Comparison of ENCODE assay signal across 8 cellular contexts in the genomic region with DNA sequence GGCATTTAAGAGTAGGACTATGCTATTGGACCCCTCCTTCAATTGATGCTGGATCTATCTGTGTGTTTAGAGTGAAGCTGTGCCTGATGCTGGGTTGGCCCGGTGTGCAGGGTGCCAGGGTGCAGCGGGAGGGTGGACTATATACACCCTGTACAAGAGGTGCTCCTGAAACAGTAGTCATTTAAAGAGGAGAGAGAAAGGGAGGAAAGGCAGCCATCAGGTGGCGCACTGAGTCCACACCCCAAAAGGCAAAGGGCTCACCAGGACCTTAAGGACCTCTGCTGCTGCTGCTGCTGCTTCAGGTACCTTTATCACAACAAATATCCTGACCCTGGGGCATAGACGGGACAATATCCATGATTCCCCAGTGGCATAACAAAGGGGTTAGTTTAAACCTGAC. TPM values are rescaled to one million over a fixed set of nuclear protein-coding genes. Genes with fewer than 3 reads are reported as not detected.
DNase-seq lines count a peak whose midpoint lies in the region; ATAC-seq and TF ChIP-seq lines count a peak whose summit lies in the region.

No MANE protein-coding gene starts in this region.

- peaks cover 31% of the 10 kb centered on the region for H3K79me2 ChIP-seq in OCI-LY3 (ENCODE audit: low read length)

- no peak overlapping the region for H3K27ac ChIP-seq in OCI-LY3 (ENCODE audit: low read length)

- DNase-seq in BE2C (no peak), mucosa of descending colon (peak in 2 of 3 donors; percentile 78 to 84), C1 segment of cervical spinal cord (lab: John Stamatoyannopoulos, UW) (no peak), HuH-7.5 (ENCODE audit: low spot score) (no peak), ecto neural progenitor cell (ENCODE audit: low spot score) (no peak)
- peak; percentile 20 for DNase-seq in activated T-helper 9 cell treated with anti-CD3 and anti-CD28 coated beads, Interleukin-2, amount 50 U/mL, for 16 hours (ENCODE audit: low read depth)

- no peaks in the 10 kb centered on the region for H3K4me1 ChIP-seq in BE2C
- peaks cover 2% of the 10 kb centered on the region; the same call in 1 of the 2 replicates for H3K4me1 ChIP-seq in OCI-LY3 (ENCODE audit: low read length)
- no peaks in the 10 kb centered on the region for H3K4me1 ChIP-seq in mucosa of descending colon (ENCODE audit: low read depth)

- no peak overlapping the region for H2AFZ ChIP-seq in OCI-LY3 (ENCODE audit: low read depth, low read length)

- ATAC-seq in mucosa of descending colon (peak; percentile 92), HG02571 (IDR thresholded peaks at IDR 0.05; ENCODE audit: unreplicated experiment) (no peak)

- H3K9me3 ChIP-seq in BE2C (no peaks in the 10 kb centered on the region), OCI-LY3 (ENCODE audit: insufficient read depth, low read length) (peaks cover 21% of the 10 kb centered on the region; the same call in 1 of the 2 replicates), mucosa of descending colon (peaks cover 27% of the 10 kb centered on the region)

- TF ChIP-seq CTCF in BE2C (IDR thresholded peaks at IDR 0.05; ENCODE audit: low read depth, low read length) (peak; percentile 36), OCI-LY3 (IDR thresholded peaks at IDR 0.05; ENCODE audit: low read depth, low read length) (peak; percentile 52), mucosa of descending colon (IDR thresholded peaks at IDR 0.05) (no peak)

- H3K27me3 ChIP-seq in BE2C (no peaks in the 10 kb centered on the region), OCI-LY3 (ENCODE audit: low read depth, low read length) (no peaks in the 10 kb centered on the region)

- no peaks in the 10 kb centered on the region for H4K20me1 ChIP-seq in OCI-LY3 (ENCODE audit: insufficient read depth, low read length)

- H3K4me3 ChIP-seq in BE2C (ENCODE audit: low read depth, low read length) (no peak overlapping the region), OCI-LY3 (ENCODE audit: low read length) (no peak overlapping the region), mucosa of descending colon (no peak overlapping the region)

- H3K36me3 ChIP-seq in BE2C (no peaks in the 10 kb centered on the region), OCI-LY3 (replicated peaks; ENCODE audit: low read depth, low read length) (peaks cover 45% of the 10 kb centered on the region), mucosa of descending colon (ENCODE audit: low read depth) (no peaks in the 10 kb centered on the region)

- no peak overlapping the region for H3K9ac ChIP-seq in OCI-LY3 (ENCODE audit: low read length)

- H3K4me2 ChIP-seq in OCI-LY3 (ENCODE audit: low read length): no peak overlapping the region

- intact Hi-C loops in mucosa of descending colon (cut with DNase I, micrococcal nuclease): no loop called here

RNA-seq across cellular contexts. Expression of a gene that starts 39.4 kb away (rescaled TPM):
- 7.6 TPM for polyA plus RNA-seq in BE2C (2012; ENCODE audit: insufficient read depth, insufficient read length, low read depth)
- total RNA-seq in mucosa of descending colon: 10 to 100 TPM in 1 of 3 donors, 1 to 10 TPM in 2; 6.3 to 12.1 (median 8.7) TPM

RNA-seq across cellular contexts. Expression of a gene that starts 45.7 kb away (rescaled TPM):
- polyA plus RNA-seq in BE2C (2012; ENCODE audit: insufficient read depth, insufficient read length, low read depth): 2.2 TPM
- total RNA-seq in mucosa of descending colon: 1 to 10 TPM; 3.1 to 8.0 (median 3.9) TPM

Comparison
In these comparisons a context has a peak if more than half of its experiments do, and no peak if none do; other contexts are left out.
1. DNase-seq: peak in activated T-helper 9 cell treated with anti-CD3 and anti-CD28 coated beads, Interleukin-2, amount 50 U/mL, for 16 hours (single experiment) and mucosa of descending colon (2 of 3); none in BE2C (single experiment), C1 segment of cervical spinal cord (0 of 14), HuH-7.5 (single experiment) and ecto neural progenitor cell (single experiment).